14 cellular contexts compared by ENCODE assay signal in genomic region chr16:74724820-74725549, GRCh38. TPM values are rescaled to one million over a fixed set of nuclear protein-coding genes. Genes with fewer than 3 reads are reported as not detected.
DNase-seq lines count a peak whose midpoint lies in the region; ATAC-seq and TF ChIP-seq lines count a peak whose summit lies in the region.
"Had no signal": no experiment of that assay in that cellular context is flagged by ENCODE, and none has a peak within 500 bp of the region (broad histone marks: within the 10 kb centered on the region; RNA-seq: fewer than 3 reads in every experiment).

No MANE protein-coding gene starts in this region.

- ATAC-seq in Panc1, result peak; percentile 68; the same call in 1 of the 2 replicates
- ATAC-seq in GM18867 (IDR thresholded peaks at IDR 0.05; ENCODE audit: unreplicated experiment), result no peak
- ATAC-seq in GM21528 (IDR thresholded peaks at IDR 0.05; ENCODE audit: low FRiP score, unreplicated experiment), result no peak
- ATAC-seq in HG03521 (IDR thresholded peaks at IDR 0.05; ENCODE audit: unreplicated experiment), result no peak
- ATAC-seq: left colon had no signal

- in situ Hi-C loops in Panc1 (cut with HindIII; ENCODE audit: low pct_unique_long_range_greater_than_20kb, low sequenced_read_pairs), result no loop called here

- POLR2A ChIA-PET in Panc1 (lab: Charles Lee), result no interaction called here

- H3K4me1 ChIP-seq in Panc1 (ENCODE audit: control insufficient read depth, insufficient read depth, low read length) (no peaks in the 10 kb centered on the region), duodenal mucosa (ENCODE audit: control insufficient read depth in 1 of 2, insufficient read depth in 2 of 2, low read length in 2 of 2) (peaks cover 16 to 22% of the 10 kb centered on the region in 2 donors)

- intact Hi-C loops in Panc1 (cut with micrococcal nuclease; ENCODE audit: unreplicated experiment), result no loop called here

- TF ChIP-seq CTCF in AG09319 (IDR thresholded peaks at IDR 0.05; ENCODE audit: low read depth, low read length), result peak; percentile 8
- TF ChIP-seq CTCF in Panc1 (IDR thresholded peaks at IDR 0.05), result no peak
- TF ChIP-seq CTCF in WERI-Rb-1 (IDR thresholded peaks at IDR 0.05; ENCODE audit: low read depth, low read length), result no peak

- peak overlapping the region in 1 of 2 donors; percentile 47 for H3K9ac ChIP-seq in duodenal mucosa (ENCODE audit: low read depth in 1 of 2, low read length in 2 of 2)

- DNase-seq in AG09319 (ENCODE audit: extremely low read depth, low read depth) (no peak), Panc1 (ENCODE audit: low read depth, low spot score) (no peak), non-pigmented ciliary epithelial cell (ENCODE audit: low read depth) (peak; percentile 52), WERI-Rb-1 (no peak)
- DNase-seq: activated CD4-positive, alpha-beta T cell treated with anti-CD3 and anti-CD28 coated beads for 4 hours; CD4-positive, alpha-beta T cell; cerebellar nuclear complex; KG1; left colon had no signal

- H3K27me3 ChIP-seq in Panc1 (ENCODE audit: control insufficient read depth, insufficient read depth, low read length) (no peaks in the 10 kb centered on the region), duodenal mucosa (ENCODE audit: control insufficient read depth in 1 of 2, insufficient read depth in 2 of 2, low read length in 2 of 2) (no peaks in the 10 kb centered on the region), WERI-Rb-1 (ENCODE audit: insufficient read depth, low read depth, severe bottlenecking) (no peaks in the 10 kb centered on the region)
- H3K27me3 ChIP-seq: upper lobe of left lung had no signal

- no peaks in the 10 kb centered on the region for H3K9me3 ChIP-seq in Panc1 (ENCODE audit: control insufficient read depth, insufficient read depth, low read depth, low read length)
- no peaks in the 10 kb centered on the region for H3K9me3 ChIP-seq in duodenal mucosa (ENCODE audit: control insufficient read depth in 1 of 2, low read length in 2 of 2)
- H3K9me3 ChIP-seq in WERI-Rb-1 (ENCODE audit: severe bottlenecking), result peaks cover 9% of the 10 kb centered on the region

- H3K27ac ChIP-seq in Panc1 (ENCODE audit: low read length), result no peak overlapping the region
- peak overlapping the region; percentile 64 for H3K27ac ChIP-seq in duodenal mucosa (ENCODE audit: low read depth, low read length)
- H3K27ac ChIP-seq in WERI-Rb-1, result no peak overlapping the region
- H3K27ac ChIP-seq: upper lobe of left lung had no signal

- BruUV-seq in Panc1 (replicated peaks; lab: Mats Ljungman, UMichigan), result no TSS peak

- H3K4me3 ChIP-seq in Panc1 (ENCODE audit: low read depth in 2 of 2, low read length in 2 of 2) (no peak overlapping the region), duodenal mucosa (ENCODE audit: low read depth in 1 of 2, low read length in 2 of 2) (no peak overlapping the region), WERI-Rb-1 (ENCODE audit: low read depth, low read length) (no peak overlapping the region)
- H3K4me3 ChIP-seq: upper lobe of left lung had no signal

- H3K36me3 ChIP-seq in Panc1 (ENCODE audit: control insufficient read depth, insufficient read depth, low read length), result no peaks in the 10 kb centered on the region
- peaks cover 0 to 4% of the 10 kb centered on the region in 2 donors for H3K36me3 ChIP-seq in duodenal mucosa (ENCODE audit: control insufficient read depth in 1 of 2, insufficient read depth in 2 of 2, low read length in 2 of 2)
- no peaks in the 10 kb centered on the region for H3K36me3 ChIP-seq in WERI-Rb-1
- H3K36me3 ChIP-seq: upper lobe of left lung had no signal

- CTCF ChIA-PET in Panc1 (lab: Charles Lee), result interaction anchor here (0.8 kb wide), 1 partner anchor 17 kb away, joined by 3 read pairs; no protein-coding TSS in a partner anchor

RNA-seq across cellular contexts. Expression of gene MLKL, which starts 24.3 kb away (rescaled TPM):
- 4.8 TPM for total RNA-seq in Panc1 (2021; ENCODE audit: unreplicated experiment)
- 4.3 TPM for polyA plus RNA-seq in Panc1 (2012; ENCODE audit: insufficient read length)

RNA-seq across cellular contexts. Expression of gene FA2H, which starts 49.6 kb away (rescaled TPM):
- total RNA-seq in Panc1 (2021; ENCODE audit: unreplicated experiment), result 0.15 TPM
- not detected for polyA plus RNA-seq in Panc1 (2012; ENCODE audit: insufficient read length)
- total RNA-seq: CD4-positive, alpha-beta T cell had no signal

RNA-seq across cellular contexts. Expression of gene RFWD3, which starts 58.3 kb away (rescaled TPM):
- 53.7 TPM for total RNA-seq in Panc1 (2021; ENCODE audit: unreplicated experiment)
- polyA plus RNA-seq in Panc1 (2012; ENCODE audit: insufficient read length), result 16.0 TPM
